ENCODE assay signal across 2 cellular contexts in genomic region chr2:200408428-200409311, GRCh38.
TF ChIP-seq lines count a peak whose summit lies in the region.

No MANE protein-coding gene starts in this region.

TF ChIP-seq in HCT116, 20 proteins besides CTCF, POLR2A, EP300 and RAD21:
- peak; percentile 34 for TF ChIP-seq POLR2AphosphoS5 (IDR thresholded peaks at IDR 0.05; ENCODE audit: low read depth, low read length)
- TF ChIP-seq FOSL1 (IDR thresholded peaks at IDR 0.05; ENCODE audit: low read depth): peak; percentile 86
- TF ChIP-seq ZFX (IDR thresholded peaks at IDR 0.05): no peak
- TF ChIP-seq TCF7L2 (IDR thresholded peaks at IDR 0.05; ENCODE audit: borderline replicate concordance, extremely low read depth, insufficient read depth, insufficient read length): peak; percentile 94
- TF ChIP-seq, protein P1, sequence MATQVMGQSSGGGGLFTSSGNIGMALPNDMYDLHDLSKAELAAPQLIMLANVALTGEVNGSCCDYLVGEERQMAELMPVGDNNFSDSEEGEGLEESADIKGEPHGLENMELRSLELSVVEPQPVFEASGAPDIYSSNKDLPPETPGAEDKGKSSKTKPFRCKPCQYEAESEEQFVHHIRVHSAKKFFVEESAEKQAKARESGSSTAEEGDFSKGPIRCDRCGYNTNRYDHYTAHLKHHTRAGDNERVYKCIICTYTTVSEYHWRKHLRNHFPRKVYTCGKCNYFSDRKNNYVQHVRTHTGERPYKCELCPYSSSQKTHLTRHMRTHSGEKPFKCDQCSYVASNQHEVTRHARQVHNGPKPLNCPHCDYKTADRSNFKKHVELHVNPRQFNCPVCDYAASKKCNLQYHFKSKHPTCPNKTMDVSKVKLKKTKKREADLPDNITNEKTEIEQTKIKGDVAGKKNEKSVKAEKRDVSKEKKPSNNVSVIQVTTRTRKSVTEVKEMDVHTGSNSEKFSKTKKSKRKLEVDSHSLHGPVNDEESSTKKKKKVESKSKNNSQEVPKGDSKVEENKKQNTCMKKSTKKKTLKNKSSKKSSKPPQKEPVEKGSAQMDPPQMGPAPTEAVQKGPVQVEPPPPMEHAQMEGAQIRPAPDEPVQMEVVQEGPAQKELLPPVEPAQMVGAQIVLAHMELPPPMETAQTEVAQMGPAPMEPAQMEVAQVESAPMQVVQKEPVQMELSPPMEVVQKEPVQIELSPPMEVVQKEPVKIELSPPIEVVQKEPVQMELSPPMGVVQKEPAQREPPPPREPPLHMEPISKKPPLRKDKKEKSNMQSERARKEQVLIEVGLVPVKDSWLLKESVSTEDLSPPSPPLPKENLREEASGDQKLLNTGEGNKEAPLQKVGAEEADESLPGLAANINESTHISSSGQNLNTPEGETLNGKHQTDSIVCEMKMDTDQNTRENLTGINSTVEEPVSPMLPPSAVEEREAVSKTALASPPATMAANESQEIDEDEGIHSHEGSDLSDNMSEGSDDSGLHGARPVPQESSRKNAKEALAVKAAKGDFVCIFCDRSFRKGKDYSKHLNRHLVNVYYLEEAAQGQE (IDR thresholded peaks at IDR 0.05; ENCODE audit: low read depth): no peak
- TF ChIP-seq YY1 (IDR thresholded peaks at IDR 0.05; ENCODE audit: extremely low read depth, insufficient replicate concordance, low read depth, low read length): peak; percentile 37
- TF ChIP-seq ZBTB33 (IDR thresholded peaks at IDR 0.05; ENCODE audit: extremely low read depth, insufficient replicate concordance, low read length): no peak
- TF ChIP-seq CBX3 (IDR thresholded peaks at IDR 0.05; ENCODE audit: low read depth): peak; percentile 55
- peak; percentile 67 for TF ChIP-seq SIN3A (IDR thresholded peaks at IDR 0.05; ENCODE audit: low read depth)
- peak; percentile 63 for TF ChIP-seq SP1 (IDR thresholded peaks at IDR 0.05; ENCODE audit: low read depth)
- TF ChIP-seq, protein P2, sequence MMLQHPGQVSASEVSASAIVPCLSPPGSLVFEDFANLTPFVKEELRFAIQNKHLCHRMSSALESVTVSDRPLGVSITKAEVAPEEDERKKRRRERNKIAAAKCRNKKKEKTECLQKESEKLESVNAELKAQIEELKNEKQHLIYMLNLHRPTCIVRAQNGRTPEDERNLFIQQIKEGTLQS (IDR thresholded peaks at IDR 0.05): no peak
- peak; percentile 80 for TF ChIP-seq CEBPB (IDR thresholded peaks at IDR 0.05; ENCODE audit: low read depth)
- TF ChIP-seq EGR1 (IDR thresholded peaks at IDR 0.05; ENCODE audit: low read depth): peak; percentile 94
- no peak for TF ChIP-seq ELF1 (IDR thresholded peaks at IDR 0.05; ENCODE audit: borderline replicate concordance, low read depth)
- TF ChIP-seq ZNF274 (IDR thresholded peaks at IDR 0.05; ENCODE audit: low read depth, low read length): no peak
- TF ChIP-seq JUND (IDR thresholded peaks at IDR 0.05): peak; percentile 89
- no peak for TF ChIP-seq EZH2 (IDR thresholded peaks at IDR 0.05)
- TF ChIP-seq EZH2phosphoT487 (IDR thresholded peaks at IDR 0.05; ENCODE audit: borderline replicate concordance): no peak
- TF ChIP-seq, protein P3, sequence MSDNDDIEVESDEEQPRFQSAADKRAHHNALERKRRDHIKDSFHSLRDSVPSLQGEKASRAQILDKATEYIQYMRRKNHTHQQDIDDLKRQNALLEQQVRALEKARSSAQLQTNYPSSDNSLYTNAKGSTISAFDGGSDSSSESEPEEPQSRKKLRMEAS (IDR thresholded peaks at IDR 0.05): peak; percentile 69
- no peak for TF ChIP-seq SRF (IDR thresholded peaks at IDR 0.05; ENCODE audit: low read depth)

TF ChIP-seq in H1, 55 proteins besides CTCF, POLR2A, EP300 and RAD21:
- TF ChIP-seq CREB1 (IDR thresholded peaks at IDR 0.05) (no peak), ASH2L (IDR thresholded peaks at IDR 0.05; ENCODE audit: low read length) (no peak), GTF2F1 (IDR thresholded peaks at IDR 0.05; ENCODE audit: borderline replicate concordance, low read depth, low read length) (no peak), MAFK (IDR thresholded peaks at IDR 0.05; ENCODE audit: low read depth, low read length) (no peak), CTBP2 (IDR thresholded peaks at IDR 0.05; ENCODE audit: borderline replicate concordance, insufficient read depth, insufficient read length, low read length) (no peak), CHD1 (IDR thresholded peaks at IDR 0.05; ENCODE audit: low read depth, low read length) (no peak), KDM4A (IDR thresholded peaks at IDR 0.05; ENCODE audit: low read depth, low read length, severe bottlenecking) (no peak), TBP (IDR thresholded peaks at IDR 0.05; ENCODE audit: low read depth, low read length) (no peak), SAP30 (IDR thresholded peaks at IDR 0.05; ENCODE audit: insufficient read depth, insufficient replicate concordance, low read length) (no peak), TAF1 (IDR thresholded peaks at IDR 0.05; ENCODE audit: low read depth, low read length) (no peak), SRF (IDR thresholded peaks at IDR 0.05; ENCODE audit: low read depth, low read length) (no peak), RFX5 (IDR thresholded peaks at IDR 0.05; ENCODE audit: borderline replicate concordance, low read depth, low read length) (no peak), TEAD4 (IDR thresholded peaks at IDR 0.05; ENCODE audit: low read depth, low read length) (no peak), GABPA (IDR thresholded peaks at IDR 0.05; ENCODE audit: borderline replicate concordance, insufficient read depth, low read length) (no peak), KDM5A (IDR thresholded peaks at IDR 0.05; ENCODE audit: low read length) (no peak), YY1 (IDR thresholded peaks at IDR 0.05; ENCODE audit: low read depth, low read length) (no peak), KDM1A (IDR thresholded peaks at IDR 0.05; ENCODE audit: borderline replicate concordance, low read length) (no peak), BRCA1 (IDR thresholded peaks at IDR 0.05; ENCODE audit: low read depth, low read length) (no peak), RNF2 (IDR thresholded peaks at IDR 0.05; ENCODE audit: borderline replicate concordance, low read depth, low read length, missing control alignments, poor library complexity, severe bottlenecking) (no peak)
- TF ChIP-seq, protein P4, sequence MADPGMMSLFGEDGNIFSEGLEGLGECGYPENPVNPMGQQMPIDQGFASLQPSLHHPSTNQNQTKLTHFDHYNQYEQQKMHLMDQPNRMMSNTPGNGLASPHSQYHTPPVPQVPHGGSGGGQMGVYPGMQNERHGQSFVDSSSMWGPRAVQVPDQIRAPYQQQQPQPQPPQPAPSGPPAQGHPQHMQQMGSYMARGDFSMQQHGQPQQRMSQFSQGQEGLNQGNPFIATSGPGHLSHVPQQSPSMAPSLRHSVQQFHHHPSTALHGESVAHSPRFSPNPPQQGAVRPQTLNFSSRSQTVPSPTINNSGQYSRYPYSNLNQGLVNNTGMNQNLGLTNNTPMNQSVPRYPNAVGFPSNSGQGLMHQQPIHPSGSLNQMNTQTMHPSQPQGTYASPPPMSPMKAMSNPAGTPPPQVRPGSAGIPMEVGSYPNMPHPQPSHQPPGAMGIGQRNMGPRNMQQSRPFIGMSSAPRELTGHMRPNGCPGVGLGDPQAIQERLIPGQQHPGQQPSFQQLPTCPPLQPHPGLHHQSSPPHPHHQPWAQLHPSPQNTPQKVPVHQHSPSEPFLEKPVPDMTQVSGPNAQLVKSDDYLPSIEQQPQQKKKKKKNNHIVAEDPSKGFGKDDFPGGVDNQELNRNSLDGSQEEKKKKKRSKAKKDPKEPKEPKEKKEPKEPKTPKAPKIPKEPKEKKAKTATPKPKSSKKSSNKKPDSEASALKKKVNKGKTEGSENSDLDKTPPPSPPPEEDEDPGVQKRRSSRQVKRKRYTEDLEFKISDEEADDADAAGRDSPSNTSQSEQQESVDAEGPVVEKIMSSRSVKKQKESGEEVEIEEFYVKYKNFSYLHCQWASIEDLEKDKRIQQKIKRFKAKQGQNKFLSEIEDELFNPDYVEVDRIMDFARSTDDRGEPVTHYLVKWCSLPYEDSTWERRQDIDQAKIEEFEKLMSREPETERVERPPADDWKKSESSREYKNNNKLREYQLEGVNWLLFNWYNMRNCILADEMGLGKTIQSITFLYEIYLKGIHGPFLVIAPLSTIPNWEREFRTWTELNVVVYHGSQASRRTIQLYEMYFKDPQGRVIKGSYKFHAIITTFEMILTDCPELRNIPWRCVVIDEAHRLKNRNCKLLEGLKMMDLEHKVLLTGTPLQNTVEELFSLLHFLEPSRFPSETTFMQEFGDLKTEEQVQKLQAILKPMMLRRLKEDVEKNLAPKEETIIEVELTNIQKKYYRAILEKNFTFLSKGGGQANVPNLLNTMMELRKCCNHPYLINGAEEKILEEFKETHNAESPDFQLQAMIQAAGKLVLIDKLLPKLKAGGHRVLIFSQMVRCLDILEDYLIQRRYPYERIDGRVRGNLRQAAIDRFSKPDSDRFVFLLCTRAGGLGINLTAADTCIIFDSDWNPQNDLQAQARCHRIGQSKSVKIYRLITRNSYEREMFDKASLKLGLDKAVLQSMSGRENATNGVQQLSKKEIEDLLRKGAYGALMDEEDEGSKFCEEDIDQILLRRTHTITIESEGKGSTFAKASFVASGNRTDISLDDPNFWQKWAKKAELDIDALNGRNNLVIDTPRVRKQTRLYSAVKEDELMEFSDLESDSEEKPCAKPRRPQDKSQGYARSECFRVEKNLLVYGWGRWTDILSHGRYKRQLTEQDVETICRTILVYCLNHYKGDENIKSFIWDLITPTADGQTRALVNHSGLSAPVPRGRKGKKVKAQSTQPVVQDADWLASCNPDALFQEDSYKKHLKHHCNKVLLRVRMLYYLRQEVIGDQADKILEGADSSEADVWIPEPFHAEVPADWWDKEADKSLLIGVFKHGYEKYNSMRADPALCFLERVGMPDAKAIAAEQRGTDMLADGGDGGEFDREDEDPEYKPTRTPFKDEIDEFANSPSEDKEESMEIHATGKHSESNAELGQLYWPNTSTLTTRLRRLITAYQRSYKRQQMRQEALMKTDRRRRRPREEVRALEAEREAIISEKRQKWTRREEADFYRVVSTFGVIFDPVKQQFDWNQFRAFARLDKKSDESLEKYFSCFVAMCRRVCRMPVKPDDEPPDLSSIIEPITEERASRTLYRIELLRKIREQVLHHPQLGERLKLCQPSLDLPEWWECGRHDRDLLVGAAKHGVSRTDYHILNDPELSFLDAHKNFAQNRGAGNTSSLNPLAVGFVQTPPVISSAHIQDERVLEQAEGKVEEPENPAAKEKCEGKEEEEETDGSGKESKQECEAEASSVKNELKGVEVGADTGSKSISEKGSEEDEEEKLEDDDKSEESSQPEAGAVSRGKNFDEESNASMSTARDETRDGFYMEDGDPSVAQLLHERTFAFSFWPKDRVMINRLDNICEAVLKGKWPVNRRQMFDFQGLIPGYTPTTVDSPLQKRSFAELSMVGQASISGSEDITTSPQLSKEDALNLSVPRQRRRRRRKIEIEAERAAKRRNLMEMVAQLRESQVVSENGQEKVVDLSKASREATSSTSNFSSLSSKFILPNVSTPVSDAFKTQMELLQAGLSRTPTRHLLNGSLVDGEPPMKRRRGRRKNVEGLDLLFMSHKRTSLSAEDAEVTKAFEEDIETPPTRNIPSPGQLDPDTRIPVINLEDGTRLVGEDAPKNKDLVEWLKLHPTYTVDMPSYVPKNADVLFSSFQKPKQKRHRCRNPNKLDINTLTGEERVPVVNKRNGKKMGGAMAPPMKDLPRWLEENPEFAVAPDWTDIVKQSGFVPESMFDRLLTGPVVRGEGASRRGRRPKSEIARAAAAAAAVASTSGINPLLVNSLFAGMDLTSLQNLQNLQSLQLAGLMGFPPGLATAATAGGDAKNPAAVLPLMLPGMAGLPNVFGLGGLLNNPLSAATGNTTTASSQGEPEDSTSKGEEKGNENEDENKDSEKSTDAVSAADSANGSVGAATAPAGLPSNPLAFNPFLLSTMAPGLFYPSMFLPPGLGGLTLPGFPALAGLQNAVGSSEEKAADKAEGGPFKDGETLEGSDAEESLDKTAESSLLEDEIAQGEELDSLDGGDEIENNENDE (IDR thresholded peaks at IDR 0.05; ENCODE audit: insufficient replicate concordance, low read length): no peak
